In the genomic region with DNA sequence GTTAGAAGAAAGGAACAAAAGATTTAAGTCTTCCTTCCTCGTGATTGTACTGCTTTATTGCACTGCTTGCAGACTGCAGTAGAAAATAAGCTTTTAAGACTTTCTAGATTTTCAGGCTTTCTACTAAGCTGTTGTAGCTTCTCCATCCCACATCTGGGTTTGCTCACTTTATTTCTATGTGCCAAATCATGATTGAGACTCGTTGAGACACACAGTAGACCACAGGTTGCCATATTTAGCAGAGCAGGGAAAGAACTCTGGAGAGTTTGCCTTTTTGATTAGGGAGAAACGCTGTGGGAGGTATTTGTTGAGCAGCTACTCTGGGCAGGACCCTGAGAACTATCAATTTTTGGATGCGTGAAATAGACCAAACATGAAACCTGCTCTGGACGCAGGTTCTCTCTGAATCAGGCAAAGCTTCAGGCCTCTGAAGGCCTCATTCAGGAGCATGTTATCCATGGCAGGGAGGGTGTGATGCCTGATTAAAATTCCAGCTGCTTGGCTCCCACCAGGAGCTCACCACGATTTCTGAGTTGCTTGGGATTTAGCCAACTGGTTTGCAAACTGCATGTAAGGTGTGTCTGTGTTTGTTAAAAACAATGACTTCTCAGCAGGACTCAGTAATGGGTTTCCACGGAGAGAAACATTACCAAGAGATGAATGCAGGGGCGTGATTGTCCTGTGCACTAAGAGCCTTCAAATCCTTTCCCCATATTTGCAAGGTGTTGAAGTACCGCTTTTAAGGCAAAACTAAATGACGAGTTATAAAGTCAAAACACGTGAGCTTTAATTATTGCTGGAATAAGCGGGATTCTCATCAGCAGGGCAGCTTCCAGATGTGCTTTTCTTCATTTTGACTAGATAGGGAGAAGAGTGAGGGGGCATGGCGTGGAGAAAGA, we compare ENCODE assay signal across 13 cellular contexts.
DNase-seq lines count a peak whose midpoint lies in the region; ATAC-seq and TF ChIP-seq lines count a peak whose summit lies in the region.
"Had no signal": no experiment of that assay in that cellular context is flagged by ENCODE, and none has a peak within 500 bp of the region (broad histone marks: within the 10 kb centered on the region; RNA-seq: fewer than 3 reads in every experiment).

No MANE protein-coding gene starts in this region.

- no peak overlapping the region for H2AFZ ChIP-seq in ACC112 (ENCODE audit: low read length, unreplicated experiment)
- H2AFZ ChIP-seq: parathyroid adenoma had no signal

- H3K36me3 ChIP-seq in ACC112 (ENCODE audit: insufficient read depth, low read length) (no peaks in the 10 kb centered on the region), iPS-18a (ENCODE audit: control insufficient read depth, low read depth, low read length) (no peaks in the 10 kb centered on the region)
- H3K36me3 ChIP-seq: SJSA1 had no signal

- no peak for TF ChIP-seq CTCF in WTC11 (IDR thresholded peaks at IDR 0.05)

- H3K27ac ChIP-seq in ACC112 (ENCODE audit: low read depth, low read length): peak overlapping the region; percentile 84
- peak overlapping the region; percentile 68 for H3K27ac ChIP-seq in iPS-18a (ENCODE audit: low read length)
- H3K27ac ChIP-seq: parathyroid adenoma had no signal

- CTCF ChIA-PET in WTC11 (lab: Charles Lee): interaction anchor here (0.6 to 1.6 kb wide), 7 partner anchors 9 to 294 kb away, joined by 3 to 11 read pairs (median 4); no protein-coding TSS in a partner anchor
- CTCF ChIA-PET in activated CD4-positive, alpha-beta T cell treated with anti-CD3 and anti-CD28 coated beads, Interleukin-2, amount 10 ng/mL, durations not matched to agents 7 days and 5 days (lab: Charles Lee): no interaction called here

- H3K27me3 ChIP-seq in ACC112 (ENCODE audit: insufficient read depth, low read length) (no peaks in the 10 kb centered on the region), iPS-18a (ENCODE audit: control insufficient read depth, insufficient read depth, low read length) (no peaks in the 10 kb centered on the region)
- H3K27me3 ChIP-seq: SJSA1 had no signal

- no peaks in the 10 kb centered on the region for H3K27me3 Mint-ChIP-seq in WTC11 (ENCODE audit: low read depth)
- peaks cover 5% of the 10 kb centered on the region for H3K27me3 Mint-ChIP-seq in activated CD4-positive, alpha-beta T cell treated with anti-CD3 and anti-CD28 coated beads, Interleukin-2, amount 10 ng/mL, durations not matched to agents 7 days and 5 days

- no peaks in the 10 kb centered on the region for H3K9me3 ChIP-seq in iPS-18a (ENCODE audit: control insufficient read depth, low read depth, low read length)
- H3K9me3 ChIP-seq: SJSA1 had no signal

- H3K36me3 Mint-ChIP-seq in WTC11: no peaks in the 10 kb centered on the region
- H3K36me3 Mint-ChIP-seq in activated CD4-positive, alpha-beta T cell treated with anti-CD3 and anti-CD28 coated beads, Interleukin-2, amount 10 ng/mL, durations not matched to agents 7 days and 5 days (ENCODE audit: low read depth): no peaks in the 10 kb centered on the region

- ATAC-seq in WTC11: peak; percentile 62
- no peak for ATAC-seq in GM19035 (IDR thresholded peaks at IDR 0.05; ENCODE audit: unreplicated experiment)
- no peak for ATAC-seq in left colon

- H3K79me2 ChIP-seq in ACC112 (ENCODE audit: control insufficient read depth, insufficient read depth, low read length, unreplicated experiment): peaks cover 3% of the 10 kb centered on the region

- no peaks in the 10 kb centered on the region for H3K9me3 Mint-ChIP-seq in WTC11
- H3K9me3 Mint-ChIP-seq in activated CD4-positive, alpha-beta T cell treated with anti-CD3 and anti-CD28 coated beads, Interleukin-2, amount 10 ng/mL, durations not matched to agents 7 days and 5 days: no peaks in the 10 kb centered on the region

- H3K4me3 Mint-ChIP-seq in WTC11: peak overlapping the region; percentile 33
- H3K4me3 Mint-ChIP-seq in activated CD4-positive, alpha-beta T cell treated with anti-CD3 and anti-CD28 coated beads, Interleukin-2, amount 10 ng/mL, durations not matched to agents 7 days and 5 days: no peak overlapping the region

- POLR2A ChIA-PET in WTC11 (lab: Charles Lee): interaction anchor here (2.9 kb wide), 1 partner anchor 18 kb away, joined by 21 read pairs; no protein-coding TSS in a partner anchor
- POLR2A ChIA-PET in activated CD4-positive, alpha-beta T cell treated with anti-CD3 and anti-CD28 coated beads, Interleukin-2, amount 10 ng/mL, durations not matched to agents 7 days and 5 days (lab: Charles Lee): no interaction called here

- H3K4me1 ChIP-seq in ACC112 (ENCODE audit: control insufficient read depth, insufficient read depth, low read length, unreplicated experiment): peaks cover 34% of the 10 kb centered on the region
- peaks cover 46% of the 10 kb centered on the region for H3K4me1 ChIP-seq in iPS-18a (ENCODE audit: control insufficient read depth, low read depth, low read length)
- H3K4me1 ChIP-seq: parathyroid adenoma had no signal

- H3K4me1 Mint-ChIP-seq in WTC11: peaks cover 75% of the 10 kb centered on the region
- H3K4me1 Mint-ChIP-seq in activated CD4-positive, alpha-beta T cell treated with anti-CD3 and anti-CD28 coated beads, Interleukin-2, amount 10 ng/mL, durations not matched to agents 7 days and 5 days: no peaks in the 10 kb centered on the region

- peak overlapping the region; percentile 49 for H3K9ac ChIP-seq in iPS-18a (ENCODE audit: low read length)
- H3K9ac ChIP-seq: parathyroid adenoma had no signal

- intact Hi-C loops in left colon (cut with DNase I, micrococcal nuclease): no loop called here

- DNase-seq in HT1080 (ENCODE audit: low read depth) (peak; percentile 60), WTC11 (ENCODE audit: low spot score) (no peak), foreskin melanocyte (no peak), left colon (no peak)
- no peak for DNase-seq in activated CD4-positive, alpha-beta T cell treated with anti-CD3 and anti-CD28 coated beads, Interleukin-2, amount 10 ng/mL, durations not matched to agents 7 days and 5 days
- DNase-seq: activated CD4-positive, alpha-beta T cell treated with anti-CD3 and anti-CD28 coated beads for 1 hour; activated effector memory CD4-positive, alpha-beta T cell treated with anti-CD3 and anti-CD28 coated beads, Interleukin-2, amount 50 U/mL, for 16 hours; effector CD8-positive, alpha-beta T cell had no signal

- no peak overlapping the region for H3K4me3 ChIP-seq in ACC112 (ENCODE audit: low read depth, low read length)
- peak overlapping the region; percentile 28 for H3K4me3 ChIP-seq in iPS-18a (ENCODE audit: low read length)
- H3K4me3 ChIP-seq: SJSA1 had no signal

- peak overlapping the region; percentile 80 for H3K27ac Mint-ChIP-seq in WTC11
- H3K27ac Mint-ChIP-seq in activated CD4-positive, alpha-beta T cell treated with anti-CD3 and anti-CD28 coated beads, Interleukin-2, amount 10 ng/mL, durations not matched to agents 7 days and 5 days: no peak overlapping the region

TF ChIP-seq in WTC11, 78 proteins besides CTCF, POLR2A, EP300 and RAD21:
- TF ChIP-seq TEAD1 (CRISPR knock-in tag; IDR thresholded peaks at IDR 0.05) (peak; percentile 51; the same call in 1 of the 2 replicates), ETV6 (CRISPR knock-in tag; IDR thresholded peaks at IDR 0.05) (peak; percentile 68; the same call in 1 of the 2 replicates), GRHL2 (CRISPR knock-in tag; IDR thresholded peaks at IDR 0.05; ENCODE audit: insufficient replicate concordance, severe bottlenecking) (no peak)
- TF ChIP-seq, protein P1, sequence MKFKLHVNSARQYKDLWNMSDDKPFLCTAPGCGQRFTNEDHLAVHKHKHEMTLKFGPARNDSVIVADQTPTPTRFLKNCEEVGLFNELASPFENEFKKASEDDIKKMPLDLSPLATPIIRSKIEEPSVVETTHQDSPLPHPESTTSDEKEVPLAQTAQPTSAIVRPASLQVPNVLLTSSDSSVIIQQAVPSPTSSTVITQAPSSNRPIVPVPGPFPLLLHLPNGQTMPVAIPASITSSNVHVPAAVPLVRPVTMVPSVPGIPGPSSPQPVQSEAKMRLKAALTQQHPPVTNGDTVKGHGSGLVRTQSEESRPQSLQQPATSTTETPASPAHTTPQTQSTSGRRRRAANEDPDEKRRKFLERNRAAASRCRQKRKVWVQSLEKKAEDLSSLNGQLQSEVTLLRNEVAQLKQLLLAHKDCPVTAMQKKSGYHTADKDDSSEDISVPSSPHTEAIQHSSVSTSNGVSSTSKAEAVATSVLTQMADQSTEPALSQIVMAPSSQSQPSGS (CRISPR knock-in tag; IDR thresholded peaks at IDR 0.05; ENCODE audit: borderline replicate concordance, low read depth): no peak
